Comparison of ENCODE assay signal across 24 cellular contexts in the genomic region with DNA sequence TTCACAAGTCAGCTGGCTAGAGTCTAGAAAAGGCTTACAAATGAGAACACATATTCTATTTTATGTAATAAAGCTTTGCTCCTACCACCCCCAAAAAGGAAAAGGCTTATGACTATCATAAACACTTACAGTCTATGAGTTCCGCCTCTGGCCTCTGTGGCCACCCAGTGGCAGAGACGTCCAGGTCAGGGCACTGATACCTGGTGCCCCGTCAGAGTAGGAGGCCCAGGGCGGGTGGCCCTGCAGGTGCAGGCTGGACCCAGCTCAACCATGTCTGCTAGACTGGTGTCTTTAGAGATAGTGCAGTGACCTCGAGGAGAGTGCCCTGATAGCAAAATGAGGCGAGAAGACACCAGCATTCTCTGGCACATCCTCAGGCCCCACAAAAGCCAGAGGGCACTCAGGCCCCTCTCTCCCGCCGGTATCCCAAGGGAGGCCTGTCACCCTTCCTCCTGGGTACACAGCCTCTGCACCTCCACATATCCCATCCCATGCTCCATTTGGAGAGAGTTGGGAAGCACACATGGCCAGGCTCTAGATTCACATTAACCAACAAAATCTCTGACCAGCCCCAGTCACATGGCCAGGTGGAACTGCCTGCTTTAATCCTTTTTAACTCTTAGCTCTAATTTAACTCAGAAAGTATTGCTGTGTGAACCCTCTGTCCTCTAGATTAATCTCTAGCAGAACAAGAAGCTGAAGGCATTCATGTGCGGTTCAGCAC. TPM values are rescaled to one million over a fixed set of nuclear protein-coding genes. Genes with fewer than 3 reads are reported as not detected.
DNase-seq lines count a peak whose midpoint lies in the region; ATAC-seq, FAIRE-seq and TF ChIP-seq lines count a peak whose summit lies in the region.
"Had no signal": no experiment of that assay in that cellular context is flagged by ENCODE, and none has a peak within 500 bp of the region (broad histone marks: within the 10 kb centered on the region; RNA-seq: fewer than 3 reads in every experiment).

No MANE protein-coding gene starts in this region.

- no peak for TF ChIP-seq RAD21 in HepG2 (CRISPR knock-in tag; IDR thresholded peaks at IDR 0.05)

- H3K9me2 ChIP-seq in Karpas-422 (replicated peaks; ENCODE audit: insufficient read depth, low read length) = no peaks in the 10 kb centered on the region

- H3K27me3 ChIP-seq in Karpas-422 (ENCODE audit: low read length) (no peaks in the 10 kb centered on the region), HepG2 (ENCODE audit: control insufficient read depth in 1 of 2, insufficient read depth in 2 of 2, low read length in 2 of 2) (no peaks in the 10 kb centered on the region)
- H3K27me3 ChIP-seq: BE2C, SJCRH30 had no signal

- H3K9me3 ChIP-seq in Karpas-422 (ENCODE audit: low read length) (no peaks in the 10 kb centered on the region), HepG2 (ENCODE audit: low read length) (no peaks in the 10 kb centered on the region)
- H3K9me3 ChIP-seq: A549, BE2C, SJCRH30 had no signal

- no TSS peak for BruUV-seq in HepG2 (replicated peaks; lab: Mats Ljungman, UMichigan)

- no peak for TF ChIP-seq EP300 in HepG2 (IDR thresholded peaks at IDR 0.05; ENCODE audit: low read depth in 2 of 2, low read length in 2 of 2)
- no peak for TF ChIP-seq EP300 in HepG2 (CRISPR knock-in tag; IDR thresholded peaks at IDR 0.05; ENCODE audit: borderline replicate concordance)

- no peak overlapping the region for H3K27ac ChIP-seq in Karpas-422 (ENCODE audit: low read length)
- H3K27ac ChIP-seq in angular gyrus (ENCODE audit: low read depth, low read length) = peak overlapping the region; percentile 75
- H3K27ac ChIP-seq in HepG2 (ENCODE audit: extremely low read length, insufficient read depth, low read length) = no peak overlapping the region
- peak overlapping the region; percentile 63 for H3K27ac ChIP-seq in temporal lobe (ENCODE audit: low read depth, low read length)
- H3K27ac ChIP-seq: A549, SJCRH30 had no signal

- no peak for FAIRE-seq in HepG2 (lab: Jason Lieb, UNC)
- FAIRE-seq: A549, D721Med, H54, HTR-8/SVneo, RCC 7860 had no signal

- peaks cover 6% of the 10 kb centered on the region; the same call in 1 of the 2 replicates for H3K36me3 ChIP-seq in Karpas-422 (ENCODE audit: insufficient read depth, low read length)
- peaks cover 6 to 52% of the 10 kb centered on the region in 2 experiments; a peak in 3 of 5 replicates for H3K36me3 ChIP-seq in HepG2 (replicated peaks in 1 of 2; ENCODE audit: control insufficient read depth in 1 of 2, insufficient read depth in 2 of 2, low read length in 2 of 2)

- no peaks in the 10 kb centered on the region for H3K79me2 ChIP-seq in Karpas-422 (ENCODE audit: low read length)
- no peaks in the 10 kb centered on the region for H3K79me2 ChIP-seq in HepG2 (ENCODE audit: insufficient read depth, low read length)

- DNase-seq in Karpas-422 (peak; percentile 36), HepG2 (ENCODE audit: low spot score) (no peak), cerebellar cortex (ENCODE audit: low spot score) (no peak)
- DNase-seq in activated T-cell treated with anti-CD3 and anti-CD28 coated beads, Interleukin-2, amount 50 U/mL, for 4 hours = no peak
- DNase-seq: BE2C, EL, GF-D8, IMR-90, MV-4-11, NCI-H1694 treated with DMSO at 0.1 percent for 48 hours, NCI-H2081 treated with DMSO at 0.1 percent for 48 hours, NCI-H2171 treated with DMSO at 0.1 percent for 48 hours, NCI-H524 treated with DMSO at 0.1 percent for 48 hours, OCI-M1, SJCRH30 had no signal

- peaks cover 8% of the 10 kb centered on the region for H3K4me1 Mint-ChIP-seq in activated T-cell treated with anti-CD3 and anti-CD28 coated beads, Interleukin-2, amount 50 U/mL, for 4 hours (ENCODE audit: low read depth)

- no peak overlapping the region for H3K4me3 ChIP-seq in Karpas-422 (ENCODE audit: low read length)
- no peak overlapping the region for H3K4me3 ChIP-seq in HepG2 (replicated peaks in 1 of 3; ENCODE audit: insufficient read depth in 1 of 3, low read depth in 2 of 3, low read length in 3 of 3)
- H3K4me3 ChIP-seq: A549, SJCRH30 had no signal

- no peak overlapping the region for H3K4me3 Mint-ChIP-seq in activated T-cell treated with anti-CD3 and anti-CD28 coated beads, Interleukin-2, amount 50 U/mL, for 4 hours

- ATAC-seq in HepG2 = peak; percentile 26; the same call in 2 of the 3 replicates
- ATAC-seq in activated T-cell treated with anti-CD3 and anti-CD28 coated beads, Interleukin-2, amount 50 U/mL, for 4 hours = no peak
- no peak for ATAC-seq in HG02678 (IDR thresholded peaks at IDR 0.05; ENCODE audit: unreplicated experiment)
- ATAC-seq: A549 had no signal

- H3K4me2 ChIP-seq in Karpas-422 (ENCODE audit: low read depth, low read length, poor library complexity, severe bottlenecking) (no peak overlapping the region), HepG2 (ENCODE audit: low read depth, low read length) (no peak overlapping the region)
- H3K4me2 ChIP-seq: A549 had no signal

- in situ Hi-C loops in HepG2 (cut with HindIII; ENCODE audit: extremely low pct_ligation_motif_present, low pct_unique_long_range_greater_than_20kb) = no loop called here

- H2AFZ ChIP-seq in Karpas-422 (ENCODE audit: low read length) = no peak overlapping the region
- H2AFZ ChIP-seq in HepG2 (ENCODE audit: low read length) = no peak overlapping the region

- CTCF ChIA-PET in HepG2 (lab: Yijun Ruan, JAX; ENCODE audit: low intra/inter-chr PET ratio, low total read pairs) = no interaction called here

- H4K20me1 ChIP-seq in Karpas-422 (ENCODE audit: insufficient read depth, low read depth, low read length) = no peaks in the 10 kb centered on the region
- H4K20me1 ChIP-seq in HepG2 (ENCODE audit: insufficient read depth, low read length) = no peaks in the 10 kb centered on the region

- no peaks in the 10 kb centered on the region; the same call in 1 of the 2 replicates for H3K4me1 ChIP-seq in Karpas-422 (ENCODE audit: low read length)
- H3K4me1 ChIP-seq in HepG2 (ENCODE audit: insufficient read depth, low read length) = no peaks in the 10 kb centered on the region

- peaks cover 21% of the 10 kb centered on the region for H3K36me3 Mint-ChIP-seq in activated T-cell treated with anti-CD3 and anti-CD28 coated beads, Interleukin-2, amount 50 U/mL, for 4 hours (ENCODE audit: insufficient read depth)

- TF ChIP-seq POLR2A in HepG2 (IDR thresholded peaks at IDR 0.05; ENCODE audit: insufficient read depth in 1 of 2, low read depth in 2 of 2, low read length in 2 of 2) = no peak

- no peak overlapping the region for H3K9ac ChIP-seq in Karpas-422 (ENCODE audit: low read length)
- H3K9ac ChIP-seq in HepG2 (ENCODE audit: insufficient read depth, low read depth, low read length) = no peak overlapping the region

- WGBS in HepG2 (ENCODE audit: low lambda C conversion rate) = 92% methylated on average over 8 of the region's 9 CpGs

- no peak for TF ChIP-seq CTCF in HepG2 (CRISPR knock-in tag; IDR thresholded peaks at IDR 0.05)

- H3K9me3 Mint-ChIP-seq in activated T-cell treated with anti-CD3 and anti-CD28 coated beads, Interleukin-2, amount 50 U/mL, for 4 hours = no peaks in the 10 kb centered on the region

- POLR2A ChIA-PET in HepG2 (lab: Yijun Ruan, JAX) = no interaction called here

- intact Hi-C loops in HepG2 (cut with micrococcal nuclease; ENCODE audit: unreplicated experiment) = no loop called here

- H3K27me3 Mint-ChIP-seq in activated T-cell treated with anti-CD3 and anti-CD28 coated beads, Interleukin-2, amount 50 U/mL, for 4 hours (ENCODE audit: low read depth) = no peaks in the 10 kb centered on the region

TF ChIP-seq in HepG2, 621 proteins besides CTCF, POLR2A, EP300 and RAD21 (continues in another document):
- no peak for TF ChIP-seq ZNF550 (CRISPR knock-in tag; IDR thresholded peaks at IDR 0.05; ENCODE audit: borderline replicate concordance)
- no peak for TF ChIP-seq CHCHD3 (CRISPR knock-in tag; IDR thresholded peaks at IDR 0.05)
- TF ChIP-seq SCMH1 (CRISPR knock-in tag; IDR thresholded peaks at IDR 0.05; ENCODE audit: borderline replicate concordance) = no peak
- no peak for TF ChIP-seq ZGPAT (CRISPR knock-in tag; IDR thresholded peaks at IDR 0.05)

RNA-seq across cellular contexts. Expression of gene SERPIND1, which starts 27.3 kb away (rescaled TPM):
- total RNA-seq in Karpas-422 (2014; rRNA removed; shearing (Covaris generic); ENCODE audit: low replicate concordance) = not detected in 2 replicates
- total RNA-seq in HepG2 (2016; rRNA removed; fragmentation: Illumina TruSeq; extraction: Trizol) (55.6 and 111 TPM in 2 replicates), temporal lobe (8.6 TPM)
- 16.4 and 19.8 TPM in 2 replicates for total RNA-seq in HepG2 (2016; cell fraction: cytosol; rRNA removed; fragmentation: Illumina TruSeq; extraction: Trizol; ENCODE audit: low read depth)
- 53.2 and 106 TPM in 2 replicates for total RNA-seq in HepG2 (2016; cell fraction: insoluble cytoplasmic fraction; rRNA removed; fragmentation: Illumina TruSeq; extraction: Trizol)
- total RNA-seq in HepG2 (2016; cell fraction: membrane; rRNA removed; fragmentation: Illumina TruSeq; extraction: Trizol) = 35.3 and 35.7 TPM in 2 replicates
- 108 and 133 TPM in 2 replicates for total RNA-seq in HepG2 (2016; cell fraction: nucleus; rRNA removed; fragmentation: Illumina TruSeq; extraction: Trizol)
- 350 and 408 TPM in 2 replicates for polyA plus RNA-seq in HepG2 (2011; rRNA removed)
- 341 and 453 TPM in 2 replicates for polyA plus RNA-seq in HepG2 (2011; cell fraction: cytosol; rRNA removed)
- polyA plus RNA-seq in HepG2 (2011; cell fraction: nucleus; rRNA removed) = 146 and 188 TPM in 2 replicates
- 497 and 593 TPM in 2 replicates for polyA plus RNA-seq in HepG2 (2012)
- polyA plus RNA-seq in HepG2 (2016; cell fraction: cytosol; fragmentation: Illumina TruSeq; extraction: Trizol; ENCODE audit: low read depth) = 30.3 and 32.4 TPM in 2 replicates
- polyA plus RNA-seq in HepG2 (2016; cell fraction: insoluble cytoplasmic fraction; fragmentation: Illumina TruSeq; extraction: Trizol; ENCODE audit: low read depth) = 91.5 and 101 TPM in 2 replicates
- 45.7 and 51.9 TPM in 2 replicates for polyA plus RNA-seq in HepG2 (2016; cell fraction: membrane; fragmentation: Illumina TruSeq; extraction: Trizol; ENCODE audit: low read depth)
- 228 and 244 TPM in 2 replicates for polyA plus RNA-seq in HepG2 (2016; cell fraction: nucleus; fragmentation: Illumina TruSeq; extraction: Trizol; ENCODE audit: insufficient read depth, low read depth)
- 0.37 and 351 TPM in 2 replicates for polyA minus RNA-seq in HepG2 (2011; rRNA and poly(A)+ RNA removed; ENCODE audit: low replicate concordance)
- polyA minus RNA-seq in HepG2 (2011; cell fraction: cytosol; rRNA and poly(A)+ RNA removed) = 132 and 186 TPM in 2 replicates
- polyA minus RNA-seq in HepG2 (2011; cell fraction: nucleus; rRNA and poly(A)+ RNA removed) = 67.9 and 98.5 TPM in 2 replicates
- under 1 TPM in 1 of 3 donors, not detected in 2; 0.15 TPM for total RNA-seq in activated T-cell treated with anti-CD3 and anti-CD28 coated beads, Interleukin-2, amount 50 U/mL, for 4 hours
- total RNA-seq: IMR-90, M059J had no signal
- polyA plus RNA-seq: A549 had no signal

Comparison
In these comparisons a context has a peak if more than half of its experiments do, and no peak if none do; other contexts are left out.
1. H3K27ac ChIP-seq: peak in angular gyrus (single experiment) and temporal lobe (single experiment); none in Karpas-422 (single experiment) and HepG2 (single experiment).